Comparison of ENCODE assay signal across 22 cellular contexts in genomic region chr1:154117642-154118041, GRCh38. TPM values are rescaled to one million over a fixed set of nuclear protein-coding genes. Genes with fewer than 3 reads are reported as not detected.
DNase-seq lines count a peak whose midpoint lies in the region; ATAC-seq, FAIRE-seq and TF ChIP-seq lines count a peak whose summit lies in the region.
"Had no signal": no experiment of that assay in that cellular context is flagged by ENCODE, and none has a peak within 500 bp of the region (broad histone marks: within the 10 kb centered on the region; RNA-seq: fewer than 3 reads in every experiment).

No MANE protein-coding gene starts in this region.

- H4K8ac ChIP-seq in mesenchymal stem cell (ENCODE audit: low read length): no peak overlapping the region

- no peak overlapping the region for H3K27ac ChIP-seq in OCI-LY3 (ENCODE audit: low read length)
- no peak overlapping the region for H3K27ac ChIP-seq in K562 (ENCODE audit: extremely low read depth, low read depth, low read length)
- no peak overlapping the region for H3K27ac ChIP-seq in mesenchymal stem cell (ENCODE audit: low read length, poor library complexity, severe bottlenecking)
- H3K27ac ChIP-seq: Peyer's patch had no signal

- H3K9ac ChIP-seq in OCI-LY3 (ENCODE audit: low read length) (no peak overlapping the region), K562 (ENCODE audit: insufficient read depth in 1 of 2, low read depth in 2 of 2, low read length in 2 of 2) (no peak overlapping the region), mesenchymal stem cell (ENCODE audit: low read length) (no peak overlapping the region)

- H3K9me3 Mint-ChIP-seq in HFFc6: no peaks in the 10 kb centered on the region

- ATAC-seq in K562: peak; percentile 59; the same call in 1 of the 3 replicates
- no peak for ATAC-seq in GM19467 (IDR thresholded peaks at IDR 0.05; ENCODE audit: unreplicated experiment)
- no peak for ATAC-seq in HG03469 (IDR thresholded peaks at IDR 0.05; ENCODE audit: unreplicated experiment)
- ATAC-seq: SK-N-SH treated with all-trans-retinoic acid at 6 μM for 48 hours had no signal

- H3K18ac ChIP-seq in mesenchymal stem cell (ENCODE audit: low read depth in 1 of 2, low read length in 2 of 2): no peak overlapping the region

- peak; percentile 28; the same call in 1 of the 2 replicates for TF ChIP-seq CTCF in HFFc6 (IDR thresholded peaks at IDR 0.05)
- TF ChIP-seq CTCF in OCI-LY3 (IDR thresholded peaks at IDR 0.05; ENCODE audit: low read depth, low read length): 0 out of 2 replicates have a peak, but pooled peaks have one; percentile 4
- TF ChIP-seq CTCF in K562 (IDR thresholded peaks at IDR 0.05 in 2 of 3, conservative IDR thresholded peaks at IDR 0.05 in 1 of 3; ENCODE audit: insufficient read depth in 2 of 3, low read depth in 1 of 3, low read length in 3 of 3): 0 out of 6 replicates have a peak, but pooled peaks of 1 of the 3 experiments have one; percentile 19
- TF ChIP-seq CTCF in kidney epithelial cell (IDR thresholded peaks at IDR 0.05; ENCODE audit: insufficient read depth, low read length, poor library complexity, severe bottlenecking): peak; percentile 9

- no peaks in the 10 kb centered on the region for H4K20me1 ChIP-seq in OCI-LY3 (ENCODE audit: insufficient read depth, low read length)
- no peaks in the 10 kb centered on the region for H4K20me1 ChIP-seq in K562 (replicated peaks; ENCODE audit: control insufficient read depth, insufficient read depth, low read length)

- DNase-seq in HFFc6 (no peak), K562 (ENCODE audit: extremely low read depth in 1 of 4, low spot score in 3 of 4) (peak in 1 of 4 experiments; percentile 11), kidney epithelial cell (ENCODE audit: low read depth) (no peak), mesenchymal stem cell (no peak), NCI-H187 treated with DMSO at 0.1 percent for 48 hours (lab: John Stamatoyannopoulos, UW) (no peak)
- DNase-seq: BE2C; CD4-positive, alpha-beta memory T cell; DMS79; HCEC 1CT; NCI-H1436; NCI-H2029 treated with DMSO at 0.1 percent for 48 hours; NCI-H2171 treated with DMSO at 0.1 percent for 48 hours; NCI-H446 treated with DMSO at 0.1 percent for 48 hours; Peyer's patch; SHP77 treated with DMSO at 0.1 percent for 48 hours; T-helper 1 cell had no signal

- no peak overlapping the region for H2BK12ac ChIP-seq in mesenchymal stem cell (ENCODE audit: low read length in 2 of 2)

- H2BK5ac ChIP-seq in mesenchymal stem cell (ENCODE audit: low read depth, low read length, poor library complexity, severe bottlenecking): no peak overlapping the region

- H3K23ac ChIP-seq in mesenchymal stem cell (ENCODE audit: low read length in 2 of 2): no peak overlapping the region

- H3K4me2 ChIP-seq in OCI-LY3 (ENCODE audit: low read length): no peak overlapping the region
- H3K4me2 ChIP-seq in K562 (ENCODE audit: insufficient read depth, low read length): no peak overlapping the region
- no peak overlapping the region for H3K4me2 ChIP-seq in mesenchymal stem cell (ENCODE audit: low read length, poor library complexity, severe bottlenecking)

- TF ChIP-seq POLR2A in K562 (conservative IDR thresholded peaks at IDR 0.05): no peak

- H3K4me1 ChIP-seq in OCI-LY3 (ENCODE audit: low read length) (peaks cover 7% of the 10 kb centered on the region), K562 (replicated peaks in 1 of 2; ENCODE audit: control insufficient read depth in 2 of 2, insufficient read depth in 2 of 2, low read length in 2 of 2) (no peaks in the 10 kb centered on the region; a peak in 2 of 5 replicates), mesenchymal stem cell (ENCODE audit: control insufficient read depth, insufficient read depth, low read depth, low read length) (no peaks in the 10 kb centered on the region)
- H3K4me1 ChIP-seq: BE2C, Peyer's patch had no signal

- H2BK120ac ChIP-seq in mesenchymal stem cell (ENCODE audit: low read depth, low read length): no peak overlapping the region

- H3K27me3 ChIP-seq in OCI-LY3 (ENCODE audit: low read depth, low read length) (0 out of 2 replicates have a peak, but pooled peaks cover 4% of the 10 kb centered on the region), K562 (ENCODE audit: control insufficient read depth in 2 of 2, insufficient read depth in 2 of 2, low read length in 2 of 2) (no peaks in the 10 kb centered on the region), kidney epithelial cell (ENCODE audit: control insufficient read depth, insufficient read depth, low read length) (no peaks in the 10 kb centered on the region), mesenchymal stem cell (ENCODE audit: control insufficient read depth in 1 of 2, insufficient read depth in 1 of 2, low read length in 2 of 2) (no peaks in the 10 kb centered on the region)
- H3K27me3 ChIP-seq: Peyer's patch had no signal

- H3K9me1 ChIP-seq in K562 (ENCODE audit: control insufficient read depth, insufficient read depth, low read length): no peaks in the 10 kb centered on the region

- BruUV-seq in K562 (replicated peaks; lab: Mats Ljungman, UMichigan): no TSS peak

- in situ Hi-C loops in K562 (cut with MboI): no loop called here

- no peak overlapping the region for H3K4me3 ChIP-seq in OCI-LY3 (ENCODE audit: low read length)
- no peak overlapping the region for H3K4me3 ChIP-seq in K562
- H3K4me3 ChIP-seq in kidney epithelial cell (ENCODE audit: low read depth, low read length): no peak overlapping the region
- H3K4me3 ChIP-seq in mesenchymal stem cell (ENCODE audit: insufficient read depth in 1 of 2, low read depth in 1 of 2, low read length in 2 of 2): no peak overlapping the region
- H3K4me3 ChIP-seq: Peyer's patch had no signal

- H3K4me1 Mint-ChIP-seq in HFFc6 (ENCODE audit: low read depth): no peaks in the 10 kb centered on the region

- H3K9me3 ChIP-seq in OCI-LY3 (ENCODE audit: insufficient read depth, low read length): no peaks in the 10 kb centered on the region
- no peaks in the 10 kb centered on the region for H3K9me3 ChIP-seq in K562 (replicated peaks; ENCODE audit: control insufficient read depth, insufficient read depth, low read depth, low read length)
- no peaks in the 10 kb centered on the region for H3K9me3 ChIP-seq in mesenchymal stem cell (ENCODE audit: control insufficient read depth, low read length)
- H3K9me3 ChIP-seq: BE2C, Peyer's patch had no signal

- H3K4me3 Mint-ChIP-seq in HFFc6: no peak overlapping the region
- H3K4me3 Mint-ChIP-seq: CD4-positive, alpha-beta memory T cell had no signal

- no peaks in the 10 kb centered on the region for H3K36me3 Mint-ChIP-seq in HFFc6 (ENCODE audit: low read depth)
- H3K36me3 Mint-ChIP-seq: CD4-positive, alpha-beta memory T cell had no signal

- H3K27ac Mint-ChIP-seq in HFFc6: no peak overlapping the region

- no peak overlapping the region for H4K91ac ChIP-seq in mesenchymal stem cell (ENCODE audit: low read length)

- H3K14ac ChIP-seq in mesenchymal stem cell (ENCODE audit: low read length in 2 of 2): no peak overlapping the region

- H2AFZ ChIP-seq in OCI-LY3 (ENCODE audit: low read depth, low read length): no peak overlapping the region
- H2AFZ ChIP-seq in K562 (ENCODE audit: low read depth, low read length): no peak overlapping the region
- no peak overlapping the region for H2AFZ ChIP-seq in mesenchymal stem cell (ENCODE audit: low read depth, low read length)

- WGBS in K562 (ENCODE audit: insufficient coverage, low coverage, missing lambda C conversion rate): 24% methylated on average over 5 of the region's 5 CpGs
- 86% methylated on average over 4 of the region's 5 CpGs for WGBS in mesenchymal stem cell

- H3K4ac ChIP-seq in mesenchymal stem cell (ENCODE audit: low read depth in 1 of 2, low read length in 2 of 2): no peak overlapping the region

- CTCF ChIA-PET in K562 (lab: Yijun Ruan, JAX; ENCODE audit: low intra/inter-chr PET ratio): no interaction called here

- H3K36me3 ChIP-seq in OCI-LY3 (replicated peaks; ENCODE audit: low read depth, low read length) (no peaks in the 10 kb centered on the region), K562 (ENCODE audit: control insufficient read depth, insufficient read depth, low read length) (no peaks in the 10 kb centered on the region), kidney epithelial cell (ENCODE audit: control insufficient read depth, insufficient read depth, low read length) (no peaks in the 10 kb centered on the region), mesenchymal stem cell (ENCODE audit: control insufficient read depth in 1 of 2, insufficient read depth in 2 of 2, low read depth in 1 of 2, low read length in 2 of 2) (no peaks in the 10 kb centered on the region)
- H3K36me3 ChIP-seq: BE2C, Peyer's patch had no signal

- no peak for TF ChIP-seq EP300 in K562 (IDR thresholded peaks at IDR 0.05; ENCODE audit: low read length)

- no peak for FAIRE-seq in K562 (lab: Jason Lieb, UNC)
- FAIRE-seq: D721Med had no signal

- H3K79me1 ChIP-seq in mesenchymal stem cell (replicated peaks; ENCODE audit: low read length, poor library complexity, severe bottlenecking): no peaks in the 10 kb centered on the region

- POLR2A ChIA-PET in K562 (lab: Yijun Ruan, JAX): no interaction called here

- H2BK15ac ChIP-seq in mesenchymal stem cell (ENCODE audit: low read depth, poor library complexity, severe bottlenecking): no peak overlapping the region

- no peak for TF ChIP-seq RAD21 in K562 (CRISPR knock-in tag; conservative IDR thresholded peaks at IDR 0.05 in 1 of 2, IDR thresholded peaks at IDR 0.05 in 1 of 2)

- intact Hi-C loops in K562 (cut with micrococcal nuclease): no loop called here

- H3K79me2 ChIP-seq in OCI-LY3 (ENCODE audit: low read length) (no peaks in the 10 kb centered on the region), K562 (ENCODE audit: control insufficient read depth, insufficient read depth, low read length) (no peaks in the 10 kb centered on the region)

- no peak overlapping the region for H2AK5ac ChIP-seq in mesenchymal stem cell (ENCODE audit: low read length, severe bottlenecking)

- H3K27me3 Mint-ChIP-seq in HFFc6 (ENCODE audit: insufficient read depth): peaks cover 4% of the 10 kb centered on the region; the same call in 1 of the 2 replicates
- H3K27me3 Mint-ChIP-seq: CD4-positive, alpha-beta memory T cell had no signal

RNA-seq across cellular contexts. Expression of gene NUP210L, which starts 37.2 kb away (rescaled TPM):
- not detected for total RNA-seq in HFFc6 (2021; fragmentation: NEBNext Ultra II Directional; extraction: Animal tissue kit (Norgen Biotek cat#: 25700))
- total RNA-seq in K562 (2011; cell fraction: chromatin; rRNA removed; ENCODE audit: low replicate concordance): 0.07 TPM in 1 of 2 replicates, not detected in the other
- under 0.01 TPM in 1 of 2 replicates, not detected in the other for total RNA-seq in K562 (2011; cell fraction: nucleolus; rRNA removed)
- total RNA-seq in K562 (2011; cell fraction: nucleoplasm; rRNA removed): 0.15 TPM in 1 of 2 replicates, not detected in the other
- total RNA-seq in K562 (2014; rRNA removed) (not detected in 2 replicates), K562 (2014; rRNA removed; fragmentation: Illumina TruSeq; extraction: Trizol) (0.04 TPM in 1 of 2 replicates, not detected in the other), K562 (2015; rRNA removed; fragmentation: Illumina TruSeq; extraction: Trizol) (0.04 TPM in 1 of 2 replicates, not detected in the other), K562 (2021) (not detected in 2 replicates), kidney epithelial cell (not detected in 2 replicates)
- polyA plus RNA-seq in K562 (2011; rRNA removed) (0.01 TPM in 1 of 2 replicates, not detected in the other), K562 (2014; fragmentation: Illumina TruSeq; extraction: Trizol) (not detected in 2 replicates), K562 (2014; fragmentation: Nextera tagmentation; extraction: Ambion mirVana) (not detected), K562 (2014; rRNA removed) (0.01 TPM in 1 of 2 replicates, not detected in the other)
- polyA plus RNA-seq in K562 (2011; cell fraction: cytosol; rRNA removed): 0.01 TPM in 1 of 2 replicates, not detected in the other
- polyA plus RNA-seq in K562 (2011; cell fraction: nucleus; rRNA removed): 0.01 TPM in 1 of 2 replicates, not detected in the other
- 0.03 TPM in 1 of 2 replicates, not detected in the other for polyA plus RNA-seq in K562 (2012)
- 0.03 and 0.07 TPM in 2 replicates for polyA minus RNA-seq in K562 (2011; rRNA and poly(A)+ RNA removed)
- not detected in 2 replicates for polyA minus RNA-seq in K562 (2011; cell fraction: cytosol; rRNA and poly(A)+ RNA removed)
- not detected in 2 replicates for polyA minus RNA-seq in K562 (2011; cell fraction: nucleus; rRNA and poly(A)+ RNA removed)
- 0.01 TPM for polyA plus RNA-seq in mesenchymal stem cell (2013, experiment 1 of 2)
- polyA plus RNA-seq in mesenchymal stem cell (2013, experiment 2 of 2): 0.01 TPM
- total RNA-seq: LHCN-M2 had no signal
